Comparison of ENCODE assay signal across 8 cellular contexts in genomic region chr1:44812822-44813543, GRCh38. TPM values are rescaled to one million over a fixed set of nuclear protein-coding genes. Genes with fewer than 3 reads are reported as not detected.
DNase-seq lines count a peak whose midpoint lies in the region; ATAC-seq lines count a peak whose summit lies in the region.

No MANE protein-coding gene starts in this region.

- ATAC-seq in HG03175 (IDR thresholded peaks at IDR 0.05; ENCODE audit: unreplicated experiment) = no peak
- ATAC-seq in GM18517 (IDR thresholded peaks at IDR 0.05; ENCODE audit: unreplicated experiment) = no peak

- no peaks in the 10 kb centered on the region for H3K36me3 ChIP-seq in HAP-1 (replicated peaks)
- H3K36me3 ChIP-seq in adipocyte (ENCODE audit: control insufficient read depth, insufficient read depth, low read length, severe bottlenecking) = no peaks in the 10 kb centered on the region
- H3K36me3 ChIP-seq in iPS-15b (ENCODE audit: control insufficient read depth, insufficient read depth, low read length) = no peaks in the 10 kb centered on the region

- peaks cover 15% of the 10 kb centered on the region for H3K4me1 ChIP-seq in HAP-1
- H3K4me1 ChIP-seq in adipocyte (ENCODE audit: control insufficient read depth, insufficient read depth, low read length) = peaks cover 52% of the 10 kb centered on the region
- peaks cover 11% of the 10 kb centered on the region for H3K4me1 ChIP-seq in iPS-15b (ENCODE audit: control insufficient read depth, insufficient read depth, low read length)

- in situ Hi-C loops in HAP-1 (cut with MboI; ENCODE audit: low sequenced_read_pairs) = loop anchor here (10.0 kb wide), 1 partner anchor 78 kb away; the partner anchor contains the start of genes KIF2C and RNU5D-1

- H3K27me3 ChIP-seq in HAP-1 (ENCODE audit: low read depth) (no peaks in the 10 kb centered on the region), adipocyte (replicated peaks; ENCODE audit: control insufficient read depth, insufficient read depth, low read length) (no peaks in the 10 kb centered on the region), iPS-15b (ENCODE audit: control insufficient read depth, insufficient read depth, low read length) (no peaks in the 10 kb centered on the region)

- H3K27ac ChIP-seq in skin epidermis = peak overlapping the region in 19 of 21 experiments; percentile 56 to 99 (median 84)

- DNase-seq in HAP-1 (ENCODE audit: low spot score in 2 of 2) (no peak), adipocyte (ENCODE audit: low read depth) (no peak), NCI-H1105 (lab: John Stamatoyannopoulos, UW) (no peak), mucosa of gallbladder (ENCODE audit: low spot score) (no peak)

- peak overlapping the region; percentile 37 for H3K4me3 ChIP-seq in HAP-1
- no peak overlapping the region for H3K4me3 ChIP-seq in adipocyte (ENCODE audit: low read length)
- peak overlapping the region; percentile 59 for H3K4me3 ChIP-seq in iPS-15b (ENCODE audit: low read depth, low read length)
- H3K4me3 ChIP-seq in skin epidermis = peak overlapping the region; percentile 17 to 47 (median 35)

- H3K9me3 ChIP-seq in HAP-1 (no peaks in the 10 kb centered on the region; the same call in 1 of the 2 replicates), adipocyte (ENCODE audit: control insufficient read depth, low read length) (no peaks in the 10 kb centered on the region), iPS-15b (ENCODE audit: control insufficient read depth, insufficient read depth, low read length) (no peaks in the 10 kb centered on the region)

- H3K9ac ChIP-seq in adipocyte (ENCODE audit: low read length) (peak overlapping the region; percentile 85), iPS-15b (ENCODE audit: low read depth, low read length) (peak overlapping the region; percentile 54)

RNA-seq across cellular contexts. Expression of gene BTBD19, which starts 4.7 kb away (rescaled TPM):
- total RNA-seq in mucosa of gallbladder = 7.8 TPM

RNA-seq across cellular contexts. Expression of gene DYNLT4, which starts 5.8 kb away (rescaled TPM):
- total RNA-seq in mucosa of gallbladder = not detected

RNA-seq across cellular contexts. Expression of gene PLK3, which starts 12.8 kb away (rescaled TPM):
- 14.7 TPM for total RNA-seq in mucosa of gallbladder

RNA-seq across cellular contexts. Expression of gene BEST4, which starts 25.0 kb away (rescaled TPM):
- 0.37 TPM for total RNA-seq in mucosa of gallbladder

RNA-seq across cellular contexts. Expression of gene PTCH2, which starts 30.1 kb away (rescaled TPM):
- 1.9 TPM for total RNA-seq in mucosa of gallbladder
